1 cellular context compared by ENCODE assay signal in genomic region chr13:113750554-113751399, GRCh38.
TF ChIP-seq lines count a peak whose summit lies in the region.

No MANE protein-coding gene starts in this region.

TF ChIP-seq in IMR-90, 13 proteins besides CTCF, POLR2A, EP300 and RAD21:
- no peak for TF ChIP-seq CHD1 (IDR thresholded peaks at IDR 0.05; ENCODE audit: low read depth, low read length)
- TF ChIP-seq CEBPB (IDR thresholded peaks at IDR 0.05; ENCODE audit: low read depth, low read length), result no peak
- TF ChIP-seq MAZ (IDR thresholded peaks at IDR 0.05; ENCODE audit: borderline replicate concordance, low read depth, low read length), result no peak
- no peak for TF ChIP-seq MXI1 (IDR thresholded peaks at IDR 0.05; ENCODE audit: borderline replicate concordance, low read depth, low read length)
- no peak for TF ChIP-seq MAFK (IDR thresholded peaks at IDR 0.05; ENCODE audit: low read depth, low read length)
- no peak for TF ChIP-seq SMC3 (IDR thresholded peaks at IDR 0.05; ENCODE audit: low read depth, low read length)
- no peak for TF ChIP-seq RCOR1 (IDR thresholded peaks at IDR 0.05; ENCODE audit: insufficient replicate concordance, low read length)
- TF ChIP-seq USF2 (IDR thresholded peaks at IDR 0.05; ENCODE audit: low read depth, low read length), result no peak
- no peak for TF ChIP-seq BHLHE40 (IDR thresholded peaks at IDR 0.05; ENCODE audit: low read depth, low read length)
- TF ChIP-seq FOS (IDR thresholded peaks at IDR 0.05; ENCODE audit: low read depth, low read length), result no peak
- TF ChIP-seq NFE2L2 (IDR thresholded peaks at IDR 0.05; ENCODE audit: low read depth, low read length), result no peak
